Comparison of ENCODE assay signal across 27 cellular contexts in the genomic region with DNA sequence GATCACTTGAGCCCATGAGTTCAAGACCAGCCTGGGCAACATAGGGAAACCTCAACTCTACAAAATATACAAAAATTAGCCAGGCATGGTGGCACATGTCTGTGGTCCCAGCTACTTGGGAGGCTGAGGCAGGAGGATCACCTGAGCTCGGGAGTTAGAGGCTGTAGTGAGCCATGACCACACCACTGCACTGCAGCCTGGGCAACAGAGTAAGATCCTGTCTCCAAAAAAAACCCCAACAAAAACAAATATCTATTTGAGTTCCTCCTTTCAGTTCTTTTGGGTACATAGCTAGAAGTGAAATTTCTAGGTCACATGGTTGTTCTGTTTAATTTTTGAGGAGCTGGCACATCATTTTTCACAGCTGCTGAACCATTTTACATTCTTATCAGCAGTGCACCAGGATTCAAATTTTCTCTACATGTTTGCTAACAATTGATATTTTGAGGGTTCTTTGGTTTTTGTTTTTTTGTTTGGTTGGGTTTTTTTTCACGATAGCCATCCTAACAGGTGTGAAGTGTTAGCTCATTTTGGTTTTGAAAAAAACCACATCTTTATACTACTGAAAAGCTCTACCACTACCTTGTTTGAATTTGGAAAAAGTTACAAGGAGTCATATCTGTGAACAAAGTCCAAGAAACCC.
DNase-seq lines count a peak whose midpoint lies in the region; ATAC-seq and TF ChIP-seq lines count a peak whose summit lies in the region.
"Had no signal": no experiment of that assay in that cellular context is flagged by ENCODE, and none has a peak within 500 bp of the region (broad histone marks: within the 10 kb centered on the region; RNA-seq: fewer than 3 reads in every experiment).

No MANE protein-coding gene starts in this region.

- no peaks in the 10 kb centered on the region for H3K36me3 Mint-ChIP-seq in activated T-helper 1 cell treated with anti-CD3 and anti-CD28 coated beads, Interleukin-12 subunit alpha, Interleukin-12 subunit beta, Interleukin-2, Interleukin-4 antibody, amounts not matched to agents 30 ng/mL and 10 ng/mL and 1 ng/mL, durations not matched to agents 14 hours and 24 hours and 36 hours (ENCODE audit: low read depth)
- H3K36me3 Mint-ChIP-seq: stimulated activated naive B cell treated with anti-CD40 and anti-IgM and Interleukin-4, amounts not matched to agents 10 μg/mL and 1 μg/mL and 100 μg/mL, for 72 hours; T-cell had no signal

- no peaks in the 10 kb centered on the region for H4K20me1 ChIP-seq in mammary epithelial cell (ENCODE audit: insufficient read depth, low read length)

- ATAC-seq in GM18520 (IDR thresholded peaks at IDR 0.05; ENCODE audit: unreplicated experiment) (peak; percentile 62), GM19452 (IDR thresholded peaks at IDR 0.05; ENCODE audit: unreplicated experiment) (peak; percentile 43), HG02678 (IDR thresholded peaks at IDR 0.05; ENCODE audit: unreplicated experiment) (peak; percentile 59), upper lobe of left lung (ENCODE audit: low FRiP score in 2 of 2) (no peak), GM21367 (IDR thresholded peaks at IDR 0.05; ENCODE audit: unreplicated experiment) (no peak)
- ATAC-seq: right lobe of liver; Right ventricle myocardium inferior; stimulated activated naive B cell treated with anti-CD40 and anti-IgM and Interleukin-4, amounts not matched to agents 10 μg/mL and 1 μg/mL and 100 μg/mL, for 72 hours; T-cell had no signal

- no peak overlapping the region for H3K4me2 ChIP-seq in mammary epithelial cell (ENCODE audit: insufficient read depth, low read depth, low read length)

- peak; percentile 71 for DNase-seq in Jurkat, Clone E6-1 (ENCODE audit: low read depth, low spot score)
- DNase-seq in upper lobe of left lung (no peak), mammary epithelial cell (no peak)
- no peak for DNase-seq in activated T-helper 1 cell treated with anti-CD3 and anti-CD28 coated beads, Interleukin-12 subunit alpha, Interleukin-12 subunit beta, Interleukin-2, Interleukin-4 antibody, amounts not matched to agents 30 ng/mL and 10 ng/mL and 1 ng/mL, durations not matched to agents 14 hours and 24 hours and 36 hours (ENCODE audit: low spot score)
- DNase-seq: ACHN; activated CD4-positive, alpha-beta T cell treated with anti-CD3 and anti-CD28 coated beads, Interleukin-2, amount 10 ng/mL, durations not matched to agents 7 days and 5 days; activated CD8-positive, alpha-beta memory T cell treated with anti-CD3 and anti-CD28 coated beads, Interleukin-2, amount 50 U/mL, for 4 hours; activated naive CD4-positive, alpha-beta T cell; amygdala; dorsolateral prefrontal cortex; foreskin fibroblast; hypothalamus; Kasumi-1; NCI-H1092 treated with DMSO at 0.1 percent for 48 hours; NCI-H2029 treated with DMSO at 0.1 percent for 48 hours; NCI-H446 treated with DMSO at 0.1 percent for 48 hours; right lobe of liver; stimulated activated naive B cell treated with anti-CD40 and anti-IgM and Interleukin-4, amounts not matched to agents 10 μg/mL and 1 μg/mL and 100 μg/mL, for 72 hours; T-cell had no signal

- TF ChIP-seq CTCF in upper lobe of left lung (IDR thresholded peaks at IDR 0.05) = no peak
- no peak for TF ChIP-seq CTCF in mammary epithelial cell (conservative IDR thresholded peaks at IDR 0.05 in 1 of 2, IDR thresholded peaks at IDR 0.05 in 1 of 2; ENCODE audit: extremely low read depth in 1 of 2, insufficient read depth in 1 of 2, low read depth in 1 of 2, low read length in 2 of 2)

- H3K4me3 ChIP-seq in Jurkat, Clone E6-1 (ENCODE audit: low read length) = no peak overlapping the region
- H3K4me3 ChIP-seq in upper lobe of left lung (no peak overlapping the region), mammary epithelial cell (replicated peaks in 1 of 3; ENCODE audit: insufficient read depth in 1 of 3, low read depth in 2 of 3, low read length in 3 of 3) (no peak overlapping the region)
- H3K4me3 ChIP-seq: dorsolateral prefrontal cortex, right lobe of liver, thoracic aorta had no signal

- in situ Hi-C loops in mammary epithelial cell (cut with MboI; ENCODE audit: low sequenced_read_pairs in 2 of 2) = no loop called here

- no peaks in the 10 kb centered on the region for H3K79me2 ChIP-seq in mammary epithelial cell (ENCODE audit: insufficient read depth, low read length)

- peaks cover 10% of the 10 kb centered on the region for H3K4me1 Mint-ChIP-seq in activated T-helper 1 cell treated with anti-CD3 and anti-CD28 coated beads, Interleukin-12 subunit alpha, Interleukin-12 subunit beta, Interleukin-2, Interleukin-4 antibody, amounts not matched to agents 30 ng/mL and 10 ng/mL and 1 ng/mL, durations not matched to agents 14 hours and 24 hours and 36 hours (ENCODE audit: low read depth)
- H3K4me1 Mint-ChIP-seq: activated CD4-positive, alpha-beta T cell treated with anti-CD3 and anti-CD28 coated beads, Interleukin-2, amount 10 ng/mL, durations not matched to agents 7 days and 5 days; stimulated activated naive B cell treated with anti-CD40 and anti-IgM and Interleukin-4, amounts not matched to agents 10 μg/mL and 1 μg/mL and 100 μg/mL, for 72 hours; T-cell had no signal

- 83 to 88% methylated on average over 2 of the region's 2 CpGs for WGBS in upper lobe of left lung, 2 donors
- 97% methylated on average over 2 of the region's 2 CpGs for WGBS in mammary epithelial cell (ENCODE audit: low coverage, missing lambda C conversion rate)

- no peaks in the 10 kb centered on the region for H3K4me1 ChIP-seq in upper lobe of left lung
- no peaks in the 10 kb centered on the region for H3K4me1 ChIP-seq in mammary epithelial cell (ENCODE audit: insufficient read depth, low read length)
- H3K4me1 ChIP-seq: right lobe of liver had no signal

- intact Hi-C loops in mammary epithelial cell (cut with micrococcal nuclease) = no loop called here
- intact Hi-C loops in activated T-helper 1 cell treated with anti-CD3 and anti-CD28 coated beads, Interleukin-12 subunit alpha, Interleukin-12 subunit beta, Interleukin-2, Interleukin-4 antibody, amounts not matched to agents 30 ng/mL and 10 ng/mL and 1 ng/mL, durations not matched to agents 14 hours and 24 hours and 36 hours (cut with micrococcal nuclease) = loop anchor here (2.0 to 10.0 kb wide), 3 partner anchors 149 to 342 kb away; a partner anchor contains a TSS

- no peak overlapping the region for H3K27ac ChIP-seq in upper lobe of left lung
- no peak overlapping the region for H3K27ac ChIP-seq in mammary epithelial cell (ENCODE audit: insufficient read depth, low read depth, low read length)
- H3K27ac ChIP-seq: C4-2B, dorsolateral prefrontal cortex, epithelial cell of prostate, right lobe of liver, thoracic aorta had no signal

- peaks cover 16% of the 10 kb centered on the region for H3K27me3 Mint-ChIP-seq in activated T-helper 1 cell treated with anti-CD3 and anti-CD28 coated beads, Interleukin-12 subunit alpha, Interleukin-12 subunit beta, Interleukin-2, Interleukin-4 antibody, amounts not matched to agents 30 ng/mL and 10 ng/mL and 1 ng/mL, durations not matched to agents 14 hours and 24 hours and 36 hours (ENCODE audit: insufficient read depth)
- H3K27me3 Mint-ChIP-seq: activated CD4-positive, alpha-beta T cell treated with anti-CD3 and anti-CD28 coated beads, Interleukin-2, amount 10 ng/mL, durations not matched to agents 7 days and 5 days; stimulated activated naive B cell treated with anti-CD40 and anti-IgM and Interleukin-4, amounts not matched to agents 10 μg/mL and 1 μg/mL and 100 μg/mL, for 72 hours had no signal

- no peaks in the 10 kb centered on the region for H3K9me3 Mint-ChIP-seq in activated T-helper 1 cell treated with anti-CD3 and anti-CD28 coated beads, Interleukin-12 subunit alpha, Interleukin-12 subunit beta, Interleukin-2, Interleukin-4 antibody, amounts not matched to agents 30 ng/mL and 10 ng/mL and 1 ng/mL, durations not matched to agents 14 hours and 24 hours and 36 hours
- H3K9me3 Mint-ChIP-seq: activated CD4-positive, alpha-beta T cell treated with anti-CD3 and anti-CD28 coated beads, Interleukin-2, amount 10 ng/mL, durations not matched to agents 7 days and 5 days; stimulated activated naive B cell treated with anti-CD40 and anti-IgM and Interleukin-4, amounts not matched to agents 10 μg/mL and 1 μg/mL and 100 μg/mL, for 72 hours; T-cell had no signal

- no peak overlapping the region for H3K27ac Mint-ChIP-seq in activated T-helper 1 cell treated with anti-CD3 and anti-CD28 coated beads, Interleukin-12 subunit alpha, Interleukin-12 subunit beta, Interleukin-2, Interleukin-4 antibody, amounts not matched to agents 30 ng/mL and 10 ng/mL and 1 ng/mL, durations not matched to agents 14 hours and 24 hours and 36 hours
- H3K27ac Mint-ChIP-seq: activated CD4-positive, alpha-beta T cell treated with anti-CD3 and anti-CD28 coated beads, Interleukin-2, amount 10 ng/mL, durations not matched to agents 7 days and 5 days; stimulated activated naive B cell treated with anti-CD40 and anti-IgM and Interleukin-4, amounts not matched to agents 10 μg/mL and 1 μg/mL and 100 μg/mL, for 72 hours; T-cell had no signal

- no TSS peak for BruUV-seq in mammary epithelial cell (replicated peaks; lab: Mats Ljungman, UMichigan)

- H2AFZ ChIP-seq in mammary epithelial cell (ENCODE audit: low read depth, low read length) = no peak overlapping the region

- H3K9me3 ChIP-seq in upper lobe of left lung = no peaks in the 10 kb centered on the region
- no peaks in the 10 kb centered on the region for H3K9me3 ChIP-seq in mammary epithelial cell (replicated peaks; ENCODE audit: insufficient read depth, low read length)
- H3K9me3 ChIP-seq: right lobe of liver, thoracic aorta had no signal

- dilution Hi-C loops in mammary epithelial cell (cut with HindIII; ENCODE audit: low sequenced_read_pairs) = no loop called here

- H3K36me3 ChIP-seq in upper lobe of left lung (no peaks in the 10 kb centered on the region), mammary epithelial cell (ENCODE audit: insufficient read depth, low read length) (no peaks in the 10 kb centered on the region)
- H3K36me3 ChIP-seq: right lobe of liver, thoracic aorta had no signal

- TF ChIP-seq POLR2A in upper lobe of left lung (IDR thresholded peaks at IDR 0.05) = no peak

- no peak for TF ChIP-seq EP300 in upper lobe of left lung (IDR thresholded peaks at IDR 0.05)

- H3K27me3 ChIP-seq in upper lobe of left lung (no peaks in the 10 kb centered on the region), mammary epithelial cell (ENCODE audit: insufficient read depth, low read length) (no peaks in the 10 kb centered on the region)
- H3K27me3 ChIP-seq: dorsolateral prefrontal cortex, right lobe of liver had no signal

- H3K4me3 Mint-ChIP-seq in activated T-helper 1 cell treated with anti-CD3 and anti-CD28 coated beads, Interleukin-12 subunit alpha, Interleukin-12 subunit beta, Interleukin-2, Interleukin-4 antibody, amounts not matched to agents 30 ng/mL and 10 ng/mL and 1 ng/mL, durations not matched to agents 14 hours and 24 hours and 36 hours = no peak overlapping the region
- H3K4me3 Mint-ChIP-seq: activated CD4-positive, alpha-beta T cell treated with anti-CD3 and anti-CD28 coated beads, Interleukin-2, amount 10 ng/mL, durations not matched to agents 7 days and 5 days; stimulated activated naive B cell treated with anti-CD40 and anti-IgM and Interleukin-4, amounts not matched to agents 10 μg/mL and 1 μg/mL and 100 μg/mL, for 72 hours; T-cell had no signal

- no peak overlapping the region for H3K9ac ChIP-seq in mammary epithelial cell (ENCODE audit: insufficient read depth, low read length)

- CTCF ChIA-PET in mammary epithelial cell (lab: Charles Lee; ENCODE audit: low non-redundant PET) = no interaction called here

Comparison
In these comparisons a context has a peak if more than half of its experiments do, and no peak if none do; other contexts are left out.
1. ATAC-seq: peak in GM18520 (single experiment), GM19452 (single experiment) and HG02678 (single experiment); none in upper lobe of left lung (0 of 2) and GM21367 (single experiment).